ENCODE assay signal across 26 cellular contexts in genomic region chr2:12027136-12027535, GRCh38.
"Had no signal": no experiment of that assay in that cellular context is flagged by ENCODE, and none has a peak within 500 bp of the region (broad histone marks: within the 10 kb centered on the region; RNA-seq: fewer than 3 reads in every experiment).

No MANE protein-coding gene starts in this region.

- H3K27ac Mint-ChIP-seq: memory B cell; naive thymus-derived CD4-positive, alpha-beta T cell; natural killer cell treated with Interleukin-12 subunit alpha and Interleukin-12 subunit beta and Interleukin-15 and Interleukin-18, amount 100 ng/mL, for 72 hours; progenitor cell of endocrine pancreas; stimulated activated naive B cell treated with anti-CD40 and anti-IgM and Interleukin-4, amounts not matched to agents 10 μg/mL and 1 μg/mL and 100 μg/mL, for 72 hours; stimulated activated naive CD8-positive, alpha-beta T cell treated with anti-CD3 and anti-CD28 coated beads, Interleukin-15, Interleukin-2, amounts not matched to agents 100 ng/mL and 50 ng/mL, for 24 hours; type B pancreatic cell had no signal

- H3K36me3 ChIP-seq: left ventricle myocardium inferior, ovary, right atrium auricular region, right lobe of liver, suprapubic skin, thoracic aorta, tibial artery, uterus had no signal

- H3K27me3 ChIP-seq: ovary, right atrium auricular region, right lobe of liver, suprapubic skin, tibial artery, uterus had no signal

- H3K4me1 ChIP-seq: right atrium auricular region, right lobe of liver, suprapubic skin, uterus had no signal

- H3K27ac ChIP-seq: left ventricle myocardium inferior, ovary, right atrium auricular region, right lobe of liver, suprapubic skin, thoracic aorta, tibial artery, uterus had no signal

- DNase-seq: hypothalamus; immature natural killer cell; kidney; left ventricle myocardium inferior; midbrain; mucosa of descending colon; naive thymus-derived CD4-positive, alpha-beta T cell; ovary; right lobe of liver; stimulated activated CD4-positive, alpha-beta T cell treated with anti-CD3 and anti-CD28 coated beads, Interleukin-1b, Interleukin-23, amount 100 ng/mL, for 48 hours; stimulated activated CD4-positive, alpha-beta T cell treated with anti-CD3 and anti-CD28 coated beads, Interleukin-2, amount 100 ng/mL, for 48 hours; stimulated activated CD4-positive, alpha-beta T cell treated with anti-CD3 and anti-CD28 coated beads, Interleukin-4, amount 100 ng/mL, for 4 hours; stimulated activated CD8-positive, alpha-beta memory T cell treated with anti-CD3 and anti-CD28 coated beads, Interleukin-4, amount 100 ng/mL, for 48 hours; stimulated activated naive B cell treated with anti-CD40 and anti-IgM and Interleukin-4, amounts not matched to agents 10 μg/mL and 1 μg/mL and 100 μg/mL, for 72 hours; tibial artery; uterus had no signal

- H3K9me3 Mint-ChIP-seq: type B pancreatic cell had no signal

- H3K9me3 ChIP-seq: left ventricle myocardium inferior, mucosa of descending colon, ovary, right atrium auricular region, right lobe of liver, suprapubic skin, thoracic aorta, tibial artery, uterus had no signal

- H3K4me2 ChIP-seq: smooth muscle cell had no signal

- H3K36me3 Mint-ChIP-seq: type B pancreatic cell had no signal

- ATAC-seq: mucosa of descending colon; naive thymus-derived CD4-positive, alpha-beta T cell; natural killer cell treated with Interleukin-12 subunit alpha and Interleukin-12 subunit beta and Interleukin-15 and Interleukin-18, amount 100 ng/mL, for 72 hours; right lobe of liver; stimulated activated naive B cell treated with anti-CD40 and anti-IgM and Interleukin-4, amounts not matched to agents 10 μg/mL and 1 μg/mL and 100 μg/mL, for 72 hours had no signal

- H3K4me3 Mint-ChIP-seq: immature natural killer cell; memory B cell; naive thymus-derived CD4-positive, alpha-beta T cell; natural killer cell treated with Interleukin-12 subunit alpha and Interleukin-12 subunit beta and Interleukin-15 and Interleukin-18, amount 100 ng/mL, for 72 hours; stimulated activated naive B cell treated with anti-CD40 and anti-IgM and Interleukin-4, amounts not matched to agents 10 μg/mL and 1 μg/mL and 100 μg/mL, for 72 hours; stimulated activated naive CD8-positive, alpha-beta T cell treated with anti-CD3 and anti-CD28 coated beads, Interleukin-15, Interleukin-2, amounts not matched to agents 100 ng/mL and 50 ng/mL, for 24 hours; type B pancreatic cell had no signal

- H3K4me3 ChIP-seq: left ventricle myocardium inferior, lung, mucosa of descending colon, ovary, right atrium auricular region, right lobe of liver, smooth muscle cell, suprapubic skin, thoracic aorta, tibial artery, uterus had no signal
